1 cellular context compared by ENCODE assay signal in the genomic region with DNA sequence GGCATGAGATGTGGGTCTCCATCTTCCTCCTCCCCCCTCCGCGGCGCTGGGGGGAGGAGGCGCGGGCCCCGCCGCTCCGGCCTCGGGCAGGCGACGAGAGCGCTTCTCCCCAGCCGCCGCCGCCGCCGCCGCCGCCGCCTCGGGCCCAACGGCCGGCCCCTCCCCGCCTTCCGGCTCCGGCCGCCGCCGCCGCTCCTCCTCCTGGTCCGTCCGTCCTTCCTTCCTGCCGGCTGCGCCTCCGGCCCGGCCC.
TF ChIP-seq lines count a peak whose summit lies in the region.

No MANE protein-coding gene starts in this region.

TF ChIP-seq in GM23338, 12 proteins besides CTCF, POLR2A, EP300 and RAD21 (continued from another document):
- TF ChIP-seq, protein P1, sequence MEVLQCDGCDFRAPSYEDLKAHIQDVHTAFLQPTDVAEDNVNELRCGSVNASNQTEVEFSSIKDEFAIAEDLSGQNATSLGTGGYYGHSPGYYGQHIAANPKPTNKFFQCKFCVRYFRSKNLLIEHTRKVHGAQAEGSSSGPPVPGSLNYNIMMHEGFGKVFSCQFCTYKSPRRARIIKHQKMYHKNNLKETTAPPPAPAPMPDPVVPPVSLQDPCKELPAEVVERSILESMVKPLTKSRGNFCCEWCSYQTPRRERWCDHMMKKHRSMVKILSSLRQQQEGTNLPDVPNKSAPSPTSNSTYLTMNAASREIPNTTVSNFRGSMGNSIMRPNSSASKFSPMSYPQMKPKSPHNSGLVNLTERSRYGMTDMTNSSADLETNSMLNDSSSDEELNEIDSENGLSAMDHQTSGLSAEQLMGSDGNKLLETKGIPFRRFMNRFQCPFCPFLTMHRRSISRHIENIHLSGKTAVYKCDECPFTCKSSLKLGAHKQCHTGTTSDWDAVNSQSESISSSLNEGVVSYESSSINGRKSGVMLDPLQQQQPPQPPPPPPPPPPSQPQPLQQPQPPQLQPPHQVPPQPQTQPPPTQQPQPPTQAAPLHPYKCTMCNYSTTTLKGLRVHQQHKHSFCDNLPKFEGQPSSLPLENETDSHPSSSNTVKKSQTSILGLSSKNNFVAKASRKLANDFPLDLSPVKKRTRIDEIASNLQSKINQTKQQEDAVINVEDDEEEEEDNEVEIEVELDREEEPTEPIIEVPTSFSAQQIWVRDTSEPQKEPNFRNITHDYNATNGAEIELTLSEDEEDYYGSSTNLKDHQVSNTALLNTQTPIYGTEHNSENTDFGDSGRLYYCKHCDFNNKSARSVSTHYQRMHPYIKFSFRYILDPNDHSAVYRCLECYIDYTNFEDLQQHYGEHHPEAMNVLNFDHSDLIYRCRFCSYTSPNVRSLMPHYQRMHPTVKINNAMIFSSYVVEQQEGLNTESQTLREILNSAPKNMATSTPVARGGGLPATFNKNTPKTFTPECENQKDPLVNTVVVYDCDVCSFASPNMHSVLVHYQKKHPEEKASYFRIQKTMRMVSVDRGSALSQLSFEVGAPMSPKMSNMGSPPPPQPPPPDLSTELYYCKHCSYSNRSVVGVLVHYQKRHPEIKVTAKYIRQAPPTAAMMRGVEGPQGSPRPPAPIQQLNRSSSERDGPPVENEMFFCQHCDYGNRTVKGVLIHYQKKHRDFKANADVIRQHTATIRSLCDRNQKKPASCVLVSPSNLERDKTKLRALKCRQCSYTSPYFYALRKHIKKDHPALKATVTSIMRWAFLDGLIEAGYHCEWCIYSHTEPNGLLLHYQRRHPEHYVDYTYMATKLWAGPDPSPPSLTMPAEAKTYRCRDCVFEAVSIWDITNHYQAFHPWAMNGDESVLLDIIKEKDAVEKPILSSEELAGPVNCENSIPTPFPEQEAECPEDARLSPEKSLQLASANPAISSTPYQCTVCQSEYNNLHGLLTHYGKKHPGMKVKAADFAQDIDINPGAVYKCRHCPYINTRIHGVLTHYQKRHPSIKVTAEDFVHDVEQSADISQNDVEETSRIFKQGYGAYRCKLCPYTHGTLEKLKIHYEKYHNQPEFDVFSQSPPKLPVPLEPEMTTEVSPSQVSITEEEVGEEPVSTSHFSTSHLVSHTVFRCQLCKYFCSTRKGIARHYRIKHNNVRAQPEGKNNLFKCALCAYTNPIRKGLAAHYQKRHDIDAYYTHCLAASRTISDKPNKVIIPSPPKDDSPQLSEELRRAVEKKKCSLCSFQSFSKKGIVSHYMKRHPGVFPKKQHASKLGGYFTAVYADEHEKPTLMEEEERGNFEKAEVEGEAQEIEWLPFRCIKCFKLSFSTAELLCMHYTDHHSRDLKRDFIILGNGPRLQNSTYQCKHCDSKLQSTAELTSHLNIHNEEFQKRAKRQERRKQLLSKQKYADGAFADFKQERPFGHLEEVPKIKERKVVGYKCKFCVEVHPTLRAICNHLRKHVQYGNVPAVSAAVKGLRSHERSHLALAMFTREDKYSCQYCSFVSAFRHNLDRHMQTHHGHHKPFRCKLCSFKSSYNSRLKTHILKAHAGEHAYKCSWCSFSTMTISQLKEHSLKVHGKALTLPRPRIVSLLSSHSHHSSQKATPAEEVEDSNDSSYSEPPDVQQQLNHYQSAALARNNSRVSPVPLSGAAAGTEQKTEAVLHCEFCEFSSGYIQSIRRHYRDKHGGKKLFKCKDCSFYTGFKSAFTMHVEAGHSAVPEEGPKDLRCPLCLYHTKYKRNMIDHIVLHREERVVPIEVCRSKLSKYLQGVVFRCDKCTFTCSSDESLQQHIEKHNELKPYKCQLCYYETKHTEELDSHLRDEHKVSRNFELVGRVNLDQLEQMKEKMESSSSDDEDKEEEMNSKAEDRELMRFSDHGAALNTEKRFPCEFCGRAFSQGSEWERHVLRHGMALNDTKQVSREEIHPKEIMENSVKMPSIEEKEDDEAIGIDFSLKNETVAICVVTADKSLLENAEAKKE (CRISPR knock-in tag; IDR thresholded peaks at IDR 0.05) = no peak
- no peak for TF ChIP-seq JUNB (IDR thresholded peaks at IDR 0.05; ENCODE audit: unreplicated experiment)
- TF ChIP-seq CREB1 (CRISPR knock-in tag; IDR thresholded peaks at IDR 0.05; ENCODE audit: low read depth) = no peak
- TF ChIP-seq, protein P2, sequence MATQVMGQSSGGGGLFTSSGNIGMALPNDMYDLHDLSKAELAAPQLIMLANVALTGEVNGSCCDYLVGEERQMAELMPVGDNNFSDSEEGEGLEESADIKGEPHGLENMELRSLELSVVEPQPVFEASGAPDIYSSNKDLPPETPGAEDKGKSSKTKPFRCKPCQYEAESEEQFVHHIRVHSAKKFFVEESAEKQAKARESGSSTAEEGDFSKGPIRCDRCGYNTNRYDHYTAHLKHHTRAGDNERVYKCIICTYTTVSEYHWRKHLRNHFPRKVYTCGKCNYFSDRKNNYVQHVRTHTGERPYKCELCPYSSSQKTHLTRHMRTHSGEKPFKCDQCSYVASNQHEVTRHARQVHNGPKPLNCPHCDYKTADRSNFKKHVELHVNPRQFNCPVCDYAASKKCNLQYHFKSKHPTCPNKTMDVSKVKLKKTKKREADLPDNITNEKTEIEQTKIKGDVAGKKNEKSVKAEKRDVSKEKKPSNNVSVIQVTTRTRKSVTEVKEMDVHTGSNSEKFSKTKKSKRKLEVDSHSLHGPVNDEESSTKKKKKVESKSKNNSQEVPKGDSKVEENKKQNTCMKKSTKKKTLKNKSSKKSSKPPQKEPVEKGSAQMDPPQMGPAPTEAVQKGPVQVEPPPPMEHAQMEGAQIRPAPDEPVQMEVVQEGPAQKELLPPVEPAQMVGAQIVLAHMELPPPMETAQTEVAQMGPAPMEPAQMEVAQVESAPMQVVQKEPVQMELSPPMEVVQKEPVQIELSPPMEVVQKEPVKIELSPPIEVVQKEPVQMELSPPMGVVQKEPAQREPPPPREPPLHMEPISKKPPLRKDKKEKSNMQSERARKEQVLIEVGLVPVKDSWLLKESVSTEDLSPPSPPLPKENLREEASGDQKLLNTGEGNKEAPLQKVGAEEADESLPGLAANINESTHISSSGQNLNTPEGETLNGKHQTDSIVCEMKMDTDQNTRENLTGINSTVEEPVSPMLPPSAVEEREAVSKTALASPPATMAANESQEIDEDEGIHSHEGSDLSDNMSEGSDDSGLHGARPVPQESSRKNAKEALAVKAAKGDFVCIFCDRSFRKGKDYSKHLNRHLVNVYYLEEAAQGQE (IDR thresholded peaks at IDR 0.05; ENCODE audit: unreplicated experiment) = no peak
- TF ChIP-seq, protein P3, sequence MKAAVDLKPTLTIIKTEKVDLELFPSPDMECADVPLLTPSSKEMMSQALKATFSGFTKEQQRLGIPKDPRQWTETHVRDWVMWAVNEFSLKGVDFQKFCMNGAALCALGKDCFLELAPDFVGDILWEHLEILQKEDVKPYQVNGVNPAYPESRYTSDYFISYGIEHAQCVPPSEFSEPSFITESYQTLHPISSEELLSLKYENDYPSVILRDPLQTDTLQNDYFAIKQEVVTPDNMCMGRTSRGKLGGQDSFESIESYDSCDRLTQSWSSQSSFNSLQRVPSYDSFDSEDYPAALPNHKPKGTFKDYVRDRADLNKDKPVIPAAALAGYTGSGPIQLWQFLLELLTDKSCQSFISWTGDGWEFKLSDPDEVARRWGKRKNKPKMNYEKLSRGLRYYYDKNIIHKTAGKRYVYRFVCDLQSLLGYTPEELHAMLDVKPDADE (IDR thresholded peaks at IDR 0.05) = no peak
- no peak for TF ChIP-seq POLR2AphosphoS5 (IDR thresholded peaks at IDR 0.05; ENCODE audit: low read depth)
- TF ChIP-seq ZNF331 (CRISPR knock-in tag; IDR thresholded peaks at IDR 0.05; ENCODE audit: low read depth) = no peak
- no peak for TF ChIP-seq NANOG (IDR thresholded peaks at IDR 0.05; ENCODE audit: borderline replicate concordance)
- no peak for TF ChIP-seq EZH2phosphoT487 (IDR thresholded peaks at IDR 0.05; ENCODE audit: unreplicated experiment)
- no peak for TF ChIP-seq ZNF114 (CRISPR knock-in tag; IDR thresholded peaks at IDR 0.05)
